12 cellular contexts compared by ENCODE assay signal in genomic region chr3:178384302-178384939, GRCh38.
DNase-seq lines count a peak whose midpoint lies in the region; ATAC-seq and TF ChIP-seq lines count a peak whose summit lies in the region.
"Had no signal": no experiment of that assay in that cellular context is flagged by ENCODE, and none has a peak within 500 bp of the region (broad histone marks: within the 10 kb centered on the region; RNA-seq: fewer than 3 reads in every experiment).

No MANE protein-coding gene starts in this region.

- no peaks in the 10 kb centered on the region for H3K9me2 ChIP-seq in OCI-LY7 (ENCODE audit: insufficient read depth, low read length)

- CTCF ChIA-PET in OCI-LY7 (lab: Charles Lee; ENCODE audit: unreplicated experiment), result no interaction called here

- WGBS in neuronal stem cell (ENCODE audit: extremely low coverage in 2 of 2, insufficient read length in 2 of 2, insufficient replicate concordance in 1 of 2), 2 donors, result no CpG with 5 or more reads among the region's 6 CpGs
- WGBS in tibial nerve, 2 donors, result 43 to 50% methylated on average over 6 of the region's 6 CpGs

- H3K36me3 ChIP-seq in ACC112 (ENCODE audit: insufficient read depth, low read length) (no peaks in the 10 kb centered on the region), neuronal stem cell (replicated peaks in 1 of 2; ENCODE audit: control insufficient read depth in 2 of 2, insufficient read depth in 2 of 2, low read length in 2 of 2) (no peaks in the 10 kb centered on the region), OCI-LY7 (ENCODE audit: insufficient read depth, low read length) (no peaks in the 10 kb centered on the region), tibial nerve (no peaks in the 10 kb centered on the region)
- H3K36me3 ChIP-seq: ovary had no signal

- TF ChIP-seq POLR2A in tibial nerve (IDR thresholded peaks at IDR 0.05), result no peak

- H3K4me2 ChIP-seq in neuronal stem cell (ENCODE audit: insufficient read depth, low read length, poor library complexity, severe bottlenecking) (no peak overlapping the region), OCI-LY7 (ENCODE audit: low read length) (no peak overlapping the region)

- no peak overlapping the region for H4K91ac ChIP-seq in neuronal stem cell (ENCODE audit: low read depth, low read length, poor library complexity)

- H3K18ac ChIP-seq in neuronal stem cell (ENCODE audit: low read length), result no peak overlapping the region

- no peak overlapping the region for H2BK120ac ChIP-seq in neuronal stem cell (ENCODE audit: low read depth, low read length)

- TF ChIP-seq CTCF in fibroblast of pulmonary artery (IDR thresholded peaks at IDR 0.05; ENCODE audit: low read length, missing control alignments) (peak; percentile 13), OCI-LY7 (conservative IDR thresholded peaks at IDR 0.05; ENCODE audit: low read length) (no peak), tibial nerve (IDR thresholded peaks at IDR 0.05) (no peak)

- H2BK15ac ChIP-seq in neuronal stem cell (ENCODE audit: low read length), result no peak overlapping the region

- peak overlapping the region; percentile 13; the same call in 1 of the 2 replicates for H3K4me3 ChIP-seq in ACC112 (ENCODE audit: low read depth, low read length)
- H3K4me3 ChIP-seq in fibroblast of pulmonary artery (replicated peaks; ENCODE audit: low read depth, low read length), result no peak overlapping the region
- H3K4me3 ChIP-seq in neuronal stem cell (ENCODE audit: low read length in 2 of 2), result no peak overlapping the region
- H3K4me3 ChIP-seq in OCI-LY7 (ENCODE audit: low read depth, low read length, poor library complexity, severe bottlenecking), result no peak overlapping the region
- no peak overlapping the region for H3K4me3 ChIP-seq in tibial nerve
- H3K4me3 ChIP-seq: ovary had no signal

- no peaks in the 10 kb centered on the region for H3K79me1 ChIP-seq in neuronal stem cell (ENCODE audit: low read depth, low read length)

- H4K20me1 ChIP-seq in OCI-LY7 (ENCODE audit: insufficient read depth, low read length), result no peaks in the 10 kb centered on the region

- H3K79me2 ChIP-seq in ACC112 (ENCODE audit: control insufficient read depth, insufficient read depth, low read length, unreplicated experiment) (no peaks in the 10 kb centered on the region), OCI-LY7 (ENCODE audit: insufficient read depth, low read depth, low read length) (no peaks in the 10 kb centered on the region)

- no peak overlapping the region for H4K8ac ChIP-seq in neuronal stem cell (ENCODE audit: low read depth, low read length)

- H2AK5ac ChIP-seq in neuronal stem cell (ENCODE audit: low read depth, low read length), result no peak overlapping the region

- H3K9ac ChIP-seq in neuronal stem cell (ENCODE audit: low read depth, low read length, poor library complexity), result no peak overlapping the region

- POLR2A ChIA-PET in OCI-LY7 (lab: Charles Lee), result no interaction called here

- no peak overlapping the region for H3K23ac ChIP-seq in neuronal stem cell (ENCODE audit: low read depth, low read length, poor library complexity)

- peaks cover 0 to 4% of the 10 kb centered on the region in 2 donors for H3K9me3 ChIP-seq in neuronal stem cell (replicated peaks in 1 of 2; ENCODE audit: control insufficient read depth in 2 of 2, insufficient read depth in 1 of 2, low read depth in 1 of 2, low read length in 2 of 2)
- no peaks in the 10 kb centered on the region for H3K9me3 ChIP-seq in OCI-LY7 (ENCODE audit: low read length)
- H3K9me3 ChIP-seq in tibial nerve, result no peaks in the 10 kb centered on the region
- H3K9me3 ChIP-seq: ovary had no signal

- H3K4ac ChIP-seq in neuronal stem cell (ENCODE audit: low read length), result no peak overlapping the region

- no peak overlapping the region for H2BK12ac ChIP-seq in neuronal stem cell (ENCODE audit: low read length)

- peak overlapping the region; percentile 22; the same call in 1 of the 2 replicates for H3K27ac ChIP-seq in ACC112 (ENCODE audit: low read depth, low read length)
- H3K27ac ChIP-seq in neuronal stem cell (replicated peaks; ENCODE audit: low read length), result no peak overlapping the region
- H3K27ac ChIP-seq in OCI-LY7 (ENCODE audit: low read depth, low read length, poor library complexity, severe bottlenecking), result no peak overlapping the region
- no peak overlapping the region for H3K27ac ChIP-seq in tibial nerve
- H3K27ac ChIP-seq: ovary had no signal

- no peak overlapping the region for H2BK5ac ChIP-seq in neuronal stem cell (ENCODE audit: low read length)

- H3K4me1 ChIP-seq in ACC112 (ENCODE audit: control insufficient read depth, insufficient read depth, low read length, unreplicated experiment) (peaks cover 44% of the 10 kb centered on the region), neuronal stem cell (ENCODE audit: control insufficient read depth in 2 of 2, insufficient read depth in 1 of 2, low read depth in 1 of 2, low read length in 2 of 2) (peaks cover 0 to 12% of the 10 kb centered on the region in 2 donors), OCI-LY7 (ENCODE audit: insufficient read depth, low read length, poor library complexity, severe bottlenecking) (no peaks in the 10 kb centered on the region), tibial nerve (peaks cover 0 to 31% (median 0%) of the 10 kb centered on the region in 4 donors)

- intact Hi-C loops in OCI-LY7 (cut with micrococcal nuclease; ENCODE audit: unreplicated experiment), result no loop called here

- no peak overlapping the region for H3K14ac ChIP-seq in neuronal stem cell (ENCODE audit: low read length)

- DNase-seq in fibroblast of pulmonary artery (ENCODE audit: low read depth), result peak; percentile 30
- no peak for DNase-seq in neuronal stem cell (ENCODE audit: low spot score)
- no peak for DNase-seq in SKM-1 (lab: John Stamatoyannopoulos, UW; ENCODE audit: unreplicated experiment)
- DNase-seq in stimulated activated CD4-positive, alpha-beta T cell treated with anti-CD3 and anti-CD28 coated beads, Interleukin-4, amount 100 ng/mL, for 1 hour, result no peak
- no peak for DNase-seq in OCI-LY7 (ENCODE audit: low spot score)
- DNase-seq in tibial nerve (ENCODE audit: low spot score in 2 of 2), result no peak
- DNase-seq: activated CD4-positive, alpha-beta T cell treated with anti-CD3 and anti-CD28 coated beads, Interleukin-2, amount 10 ng/mL, durations not matched to agents 7 days and 5 days; activated naive CD4-positive, alpha-beta T cell treated with Interleukin-2 at 50 U/mL for 16 hours; GOT3 had no signal

- TF ChIP-seq EP300 in tibial nerve (IDR thresholded peaks at IDR 0.05), result no peak

- H2AFZ ChIP-seq in ACC112 (ENCODE audit: low read length, unreplicated experiment), result peak overlapping the region; percentile 58
- peak overlapping the region; percentile 86 for H2AFZ ChIP-seq in neuronal stem cell (ENCODE audit: low read length)
- H2AFZ ChIP-seq in OCI-LY7 (ENCODE audit: low read length), result no peak overlapping the region

- BruUV-seq in OCI-LY7 (replicated peaks; lab: Mats Ljungman, UMichigan), result no TSS peak

- H3K27me3 ChIP-seq in ACC112 (ENCODE audit: insufficient read depth, low read length) (no peaks in the 10 kb centered on the region), neuronal stem cell (ENCODE audit: control insufficient read depth in 3 of 3, insufficient read depth in 3 of 3, low read depth in 1 of 3, low read length in 3 of 3) (no peaks in the 10 kb centered on the region), tibial nerve (no peaks in the 10 kb centered on the region)
- H3K27me3 ChIP-seq: ovary had no signal

- ATAC-seq in SK-N-SH treated with all-trans-retinoic acid at 6 μM for 48 hours, result peak; percentile 58

TF ChIP-seq in SK-N-SH treated with all-trans-retinoic acid at 6 μM for 48 hours, 23 proteins besides CTCF, POLR2A, EP300 and RAD21 (continues in another document):
- TF ChIP-seq ZFP3 (CRISPR knock-in tag; IDR thresholded peaks at IDR 0.05) (0 out of 2 replicates have a peak, but pooled peaks have one; percentile 43), CSDC2 (CRISPR knock-in tag; IDR thresholded peaks at IDR 0.05) (no peak), ZFP30 (CRISPR knock-in tag; IDR thresholded peaks at IDR 0.05) (no peak), SNAI2 (CRISPR knock-in tag; IDR thresholded peaks at IDR 0.05) (no peak; the same call in 1 of the 2 replicates), TSHZ2 (CRISPR knock-in tag; IDR thresholded peaks at IDR 0.05) (peak; percentile 67; the same call in 1 of the 2 replicates), ISL1 (CRISPR knock-in tag; IDR thresholded peaks at IDR 0.05) (peak; percentile 58), ARNTL (CRISPR knock-in tag; IDR thresholded peaks at IDR 0.05; ENCODE audit: borderline replicate concordance, low read depth) (no peak), ZNF70 (CRISPR knock-in tag; IDR thresholded peaks at IDR 0.05) (0 out of 2 replicates have a peak, but pooled peaks have one; percentile 37), GLIS3 (CRISPR knock-in tag; IDR thresholded peaks at IDR 0.05) (no peak)
